12 cellular contexts compared by ENCODE assay signal in genomic region chr2:7053650-7054262, GRCh38.
DNase-seq lines count a peak whose midpoint lies in the region; ATAC-seq and TF ChIP-seq lines count a peak whose summit lies in the region.
"Had no signal": no experiment of that assay in that cellular context is flagged by ENCODE, and none has a peak within 500 bp of the region (broad histone marks: within the 10 kb centered on the region; RNA-seq: fewer than 3 reads in every experiment).

No MANE protein-coding gene starts in this region.

- ATAC-seq in left ventricle myocardium superior: peak; percentile 66
- ATAC-seq in Right ventricle myocardium inferior: no peak
- no peak for ATAC-seq in HG03378 (IDR thresholded peaks at IDR 0.05; ENCODE audit: unreplicated experiment)
- ATAC-seq: activated T-helper 17 cell treated with anti-CD3 and anti-CD28 coated beads, Interleukin-2, amount 50 U/mL, for 72 hours had no signal

- no peak overlapping the region for H2AK5ac ChIP-seq in trophoblast cell (ENCODE audit: low read length)

- H2BK12ac ChIP-seq in trophoblast cell (ENCODE audit: low read length): no peak overlapping the region

- no peak for TF ChIP-seq POLR2A in testis (IDR thresholded peaks at IDR 0.05)
- TF ChIP-seq POLR2A in erythroblast (IDR thresholded peaks at IDR 0.05; ENCODE audit: low read length): no peak

- H4K12ac ChIP-seq in trophoblast cell (ENCODE audit: low read depth, low read length): no peak overlapping the region

- H3K27me3 ChIP-seq in colonic mucosa (no peaks in the 10 kb centered on the region), testis (no peaks in the 10 kb centered on the region), trophoblast cell (ENCODE audit: insufficient read depth, low read length) (no peaks in the 10 kb centered on the region)
- H3K27me3 ChIP-seq: SJSA1 had no signal

- H3K4me2 ChIP-seq in trophoblast cell (ENCODE audit: low read length): no peak overlapping the region

- H3K9me3 ChIP-seq in colonic mucosa (no peaks in the 10 kb centered on the region), testis (no peaks in the 10 kb centered on the region), trophoblast cell (ENCODE audit: insufficient read depth, low read depth, low read length) (no peaks in the 10 kb centered on the region)
- H3K9me3 ChIP-seq: SJSA1 had no signal

- no peak overlapping the region for H3K27ac ChIP-seq in colonic mucosa
- H3K27ac ChIP-seq in testis: no peak overlapping the region
- no peak overlapping the region for H3K27ac ChIP-seq in trophoblast cell (ENCODE audit: low read depth, low read length)
- H3K27ac ChIP-seq: SJSA1 had no signal

- no peak overlapping the region for H2BK120ac ChIP-seq in trophoblast cell (ENCODE audit: insufficient read depth, low read length, poor library complexity)

- no peak overlapping the region for H4K8ac ChIP-seq in trophoblast cell (ENCODE audit: low read depth, low read length)

- no peak overlapping the region for H3K4ac ChIP-seq in trophoblast cell (ENCODE audit: low read depth, low read length)

- H2BK5ac ChIP-seq in trophoblast cell (ENCODE audit: low read depth, low read length, poor library complexity): no peak overlapping the region

- no peaks in the 10 kb centered on the region for H3K36me3 ChIP-seq in colonic mucosa
- no peaks in the 10 kb centered on the region for H3K36me3 ChIP-seq in testis (ENCODE audit: low read depth, missing control alignments)
- H3K36me3 ChIP-seq in trophoblast cell (ENCODE audit: control insufficient read depth in 1 of 2, insufficient read depth in 2 of 2, low read length in 2 of 2): no peaks in the 10 kb centered on the region
- H3K36me3 ChIP-seq: SJSA1 had no signal

- TF ChIP-seq CTCF in colonic mucosa (IDR thresholded peaks at IDR 0.05): no peak
- no peak for TF ChIP-seq CTCF in testis (IDR thresholded peaks at IDR 0.05)

- H3K79me1 ChIP-seq in trophoblast cell (ENCODE audit: low read length): no peaks in the 10 kb centered on the region

- no peak overlapping the region for H2AFZ ChIP-seq in trophoblast cell (ENCODE audit: insufficient read depth, low read length, poor library complexity)

- DNase-seq in left ventricle myocardium superior: no peak
- DNase-seq in Right ventricle myocardium inferior (ENCODE audit: missing footprints): no peak
- DNase-seq in NCI-H345 (lab: John Stamatoyannopoulos, UW): peak; percentile 96
- peak; percentile 29 for DNase-seq in colonic mucosa
- peak; percentile 49 for DNase-seq in testis
- no peak for DNase-seq in trophoblast cell
- DNase-seq in erythroblast (lab: John Stamatoyannopoulos, UW): no peak
- DNase-seq: activated CD4-positive, CD25-positive, alpha-beta regulatory T cell treated with anti-CD3 and anti-CD28 coated beads, Interleukin-2, amount 50 U/mL, for 72 hours; MV-4-11 had no signal

- H3K9ac ChIP-seq in colonic mucosa (ENCODE audit: low read depth in 2 of 2, low read length in 2 of 2): no peak overlapping the region
- no peak overlapping the region for H3K9ac ChIP-seq in trophoblast cell (ENCODE audit: low read length)

- H3K18ac ChIP-seq in trophoblast cell (ENCODE audit: low read length): no peak overlapping the region

- H3K4me3 ChIP-seq in colonic mucosa (no peak overlapping the region), testis (no peak overlapping the region), trophoblast cell (ENCODE audit: low read depth, low read length) (no peak overlapping the region)
- H3K4me3 ChIP-seq: SJSA1 had no signal

- no peak overlapping the region for H3K23ac ChIP-seq in trophoblast cell (ENCODE audit: low read length)

- H3K4me1 ChIP-seq in colonic mucosa: no peaks in the 10 kb centered on the region
- H3K4me1 ChIP-seq in testis: no peaks in the 10 kb centered on the region
- H3K4me1 ChIP-seq in trophoblast cell (ENCODE audit: control insufficient read depth in 1 of 2, insufficient read depth in 2 of 2, low read length in 2 of 2): no peaks in the 10 kb centered on the region
- H3K4me1 ChIP-seq: SJSA1 had no signal

- intact Hi-C loops in left ventricle myocardium superior (cut with micrococcal nuclease) (no loop called here), Right ventricle myocardium inferior (cut with DNase I) (no loop called here), colonic mucosa (cut with DNase I) (no loop called here), testis (cut with DNase I; ENCODE audit: low total_unique reads) (no loop called here)

- H3K14ac ChIP-seq in trophoblast cell (ENCODE audit: low read length): no peak overlapping the region

- WGBS in testis, 2 donors: 52 to 67% methylated on average over 6 of the region's 6 CpGs
- no CpG with 5 or more reads among the region's 6 CpGs for WGBS in trophoblast cell (ENCODE audit: extremely low coverage, insufficient coverage, insufficient read length)

- no peak overlapping the region for H4K91ac ChIP-seq in trophoblast cell (ENCODE audit: low read depth, low read length)

- H3K79me2 ChIP-seq in trophoblast cell (ENCODE audit: control insufficient read depth, insufficient read depth, low read length, poor library complexity): no peaks in the 10 kb centered on the region

Comparison
In these comparisons a context has a peak if more than half of its experiments do, and no peak if none do; other contexts are left out.
1. DNase-seq: peak in NCI-H345 (single experiment), colonic mucosa (single experiment) and testis (single experiment); none in left ventricle myocardium superior (single experiment), Right ventricle myocardium inferior (single experiment), trophoblast cell (0 of 2) and erythroblast (0 of 2).